16 cellular contexts compared by ENCODE assay signal in the genomic region with DNA sequence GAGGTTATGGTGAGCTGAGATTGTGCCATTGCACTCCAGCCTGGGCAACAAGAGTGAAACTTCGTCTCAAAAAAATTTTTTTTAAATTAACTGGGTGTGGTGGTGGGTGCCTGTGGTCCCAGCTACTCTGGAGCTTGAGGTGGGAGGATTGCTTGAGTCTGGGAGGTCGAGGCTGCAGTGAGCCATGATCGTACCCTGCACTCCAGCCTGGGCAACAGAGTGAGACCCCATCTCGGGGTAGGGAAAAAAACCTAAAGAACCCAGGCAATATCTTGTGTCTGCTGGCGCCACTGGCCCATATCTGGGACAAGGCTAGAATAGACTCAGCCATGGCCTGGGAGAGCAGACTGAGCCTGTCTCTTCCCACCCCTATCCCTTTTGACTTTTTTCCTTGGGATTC. TPM values are rescaled to one million over a fixed set of nuclear protein-coding genes. Genes with fewer than 3 reads are reported as not detected.
"Had no signal": no experiment of that assay in that cellular context is flagged by ENCODE, and none has a peak within 500 bp of the region (broad histone marks: within the 10 kb centered on the region; RNA-seq: fewer than 3 reads in every experiment).

No MANE protein-coding gene starts in this region.

- H3K36me3 Mint-ChIP-seq: activated naive CD8-positive, alpha-beta T cell treated with anti-CD3 and anti-CD28 coated beads, Interleukin-2, amount 10 ng/mL, durations not matched to agents 7 days and 5 days; stimulated activated effector memory CD8-positive, alpha-beta T cell treated with anti-CD3 and anti-CD28 coated beads, Interleukin-12 subunit alpha, Interleukin-12 subunit beta, amount 100 ng/mL, for 72 hours; T-cell had no signal

- H3K27me3 Mint-ChIP-seq: activated CD4-positive, alpha-beta T cell treated with anti-CD3 and anti-CD28 coated beads for 36 hours; activated CD8-positive, alpha-beta T cell treated with anti-CD3 and anti-CD28 coated beads for 36 hours; T-cell had no signal

- DNase-seq: activated CD4-positive, alpha-beta T cell treated with anti-CD3 and anti-CD28 coated beads for 36 hours; activated CD8-positive, alpha-beta memory T cell treated with anti-CD3 and anti-CD28 coated beads, Interleukin-2, amount 50 U/mL, for 4 hours; activated CD8-positive, alpha-beta T cell treated with anti-CD3 and anti-CD28 coated beads for 36 hours; activated naive CD8-positive, alpha-beta T cell treated with anti-CD3 and anti-CD28 coated beads, Interleukin-2, amount 10 ng/mL, durations not matched to agents 7 days and 5 days; anterior cingulate cortex; heart left ventricle; left ventricle myocardium inferior; mesendoderm; pancreas; T-cell; T1000 had no signal

- H3K4me3 ChIP-seq: heart left ventricle, left ventricle myocardium inferior, pancreas, right atrium auricular region, skin epidermis, tibial nerve had no signal

- ATAC-seq: T-cell had no signal

- H3K4me1 ChIP-seq: heart left ventricle, left ventricle myocardium inferior, pancreas, right atrium auricular region had no signal

- H3K4me3 Mint-ChIP-seq: activated CD4-positive, alpha-beta T cell treated with anti-CD3 and anti-CD28 coated beads for 36 hours; activated CD8-positive, alpha-beta T cell treated with anti-CD3 and anti-CD28 coated beads for 36 hours; activated T-cell treated with anti-CD3 and anti-CD28 coated beads, Interleukin-2, amount 50 U/mL, for 72 hours; stimulated activated effector memory CD8-positive, alpha-beta T cell treated with anti-CD3 and anti-CD28 coated beads, Interleukin-12 subunit alpha, Interleukin-12 subunit beta, amount 100 ng/mL, for 72 hours; T-cell had no signal

- H3K27me3 ChIP-seq: pancreas, right atrium auricular region, tibial nerve had no signal

- H3K27ac ChIP-seq: heart left ventricle, left ventricle myocardium inferior, right atrium auricular region, tibial nerve had no signal

- H3K36me3 ChIP-seq: heart left ventricle, left ventricle myocardium inferior, pancreas, right atrium auricular region, tibial nerve had no signal

- H3K9me3 ChIP-seq: heart left ventricle, left ventricle myocardium inferior, pancreas, right atrium auricular region, tibial nerve had no signal

- H3K9me3 Mint-ChIP-seq: activated CD8-positive, alpha-beta T cell treated with anti-CD3 and anti-CD28 coated beads for 36 hours; activated naive CD8-positive, alpha-beta T cell treated with anti-CD3 and anti-CD28 coated beads, Interleukin-2, amount 10 ng/mL, durations not matched to agents 7 days and 5 days; activated T-cell treated with anti-CD3 and anti-CD28 coated beads, Interleukin-2, amount 50 U/mL, for 72 hours; stimulated activated effector memory CD8-positive, alpha-beta T cell treated with anti-CD3 and anti-CD28 coated beads, Interleukin-12 subunit alpha, Interleukin-12 subunit beta, amount 100 ng/mL, for 72 hours; T-cell had no signal

- H3K27ac Mint-ChIP-seq: activated CD4-positive, alpha-beta T cell treated with anti-CD3 and anti-CD28 coated beads for 36 hours; activated CD8-positive, alpha-beta T cell treated with anti-CD3 and anti-CD28 coated beads for 36 hours; activated naive CD8-positive, alpha-beta T cell treated with anti-CD3 and anti-CD28 coated beads, Interleukin-2, amount 10 ng/mL, durations not matched to agents 7 days and 5 days; activated T-cell treated with anti-CD3 and anti-CD28 coated beads, Interleukin-2, amount 50 U/mL, for 72 hours; stimulated activated effector memory CD8-positive, alpha-beta T cell treated with anti-CD3 and anti-CD28 coated beads, Interleukin-12 subunit alpha, Interleukin-12 subunit beta, amount 100 ng/mL, for 72 hours; T-cell had no signal

RNA-seq across cellular contexts. Expression of a gene that starts 9.1 kb away (rescaled TPM):
- total RNA-seq: activated naive CD8-positive, alpha-beta T cell treated with anti-CD3 and anti-CD28 coated beads, Interleukin-2, amount 10 ng/mL, durations not matched to agents 7 days and 5 days had no signal
